Comparison of ENCODE assay signal across 8 cellular contexts in the genomic region with DNA sequence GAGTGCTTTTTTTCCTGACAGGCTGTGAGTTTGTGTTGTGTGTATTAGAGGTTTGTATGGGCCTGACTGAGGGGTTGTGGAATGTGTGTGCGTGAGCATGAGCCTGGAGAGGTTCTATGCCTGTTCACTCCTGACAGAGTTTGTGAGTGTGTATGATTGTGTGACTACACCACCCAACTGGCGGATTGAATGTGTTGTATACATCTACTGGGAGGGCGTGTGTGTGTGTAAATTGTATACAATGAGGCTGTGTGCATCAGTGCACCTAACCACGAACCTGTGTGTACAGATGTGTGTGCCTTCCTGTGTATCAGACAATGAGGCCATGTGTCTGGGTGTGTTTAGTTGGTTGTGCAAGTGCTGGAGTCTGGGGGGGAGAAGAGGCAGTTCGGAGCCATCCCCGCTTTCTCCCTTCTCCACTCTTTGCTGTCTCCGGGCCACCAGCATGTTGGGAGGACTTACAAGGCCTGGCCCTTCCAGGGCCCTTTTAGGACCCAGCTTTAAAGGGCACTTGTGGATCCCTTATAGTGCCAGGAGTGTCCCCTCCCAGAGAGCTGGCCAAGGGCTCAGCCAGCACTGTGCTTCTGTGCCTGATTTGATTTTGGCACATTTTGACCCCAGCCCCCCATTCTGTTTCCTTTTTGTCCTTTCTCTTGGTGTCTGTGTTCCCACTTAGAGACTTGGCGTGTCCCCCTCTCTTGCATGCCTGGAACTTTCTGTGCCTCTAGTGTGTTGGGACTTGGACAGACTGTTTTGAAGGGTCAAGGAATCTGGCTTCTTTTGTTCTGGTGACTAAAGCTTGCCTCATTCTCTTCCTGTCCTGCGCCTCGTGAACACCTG. TPM values are rescaled to one million over a fixed set of nuclear protein-coding genes. Genes with fewer than 3 reads are reported as not detected.
DNase-seq lines count a peak whose midpoint lies in the region; ATAC-seq and TF ChIP-seq lines count a peak whose summit lies in the region.

No MANE protein-coding gene starts in this region.

- no peaks in the 10 kb centered on the region for H3K27me3 ChIP-seq in left ventricle myocardium inferior (ENCODE audit: low read depth)
- no peaks in the 10 kb centered on the region for H3K27me3 ChIP-seq in rectal smooth muscle tissue (ENCODE audit: control insufficient read depth, insufficient read depth, low read length)

- H3K9me3 ChIP-seq in left ventricle myocardium inferior (replicated peaks): peaks cover 7% of the 10 kb centered on the region

- peaks cover 5% of the 10 kb centered on the region for H3K27me3 Mint-ChIP-seq in activated CD4-positive, alpha-beta T cell treated with anti-CD3 and anti-CD28 coated beads for 36 hours
- H3K27me3 Mint-ChIP-seq in activated CD8-positive, alpha-beta T cell treated with anti-CD3 and anti-CD28 coated beads, Interleukin-2, amount 10 ng/mL, durations not matched to agents 7 days and 5 days (ENCODE audit: low read depth): peaks cover 52% of the 10 kb centered on the region

- peaks cover 23% of the 10 kb centered on the region for H3K4me1 Mint-ChIP-seq in activated CD4-positive, alpha-beta T cell treated with anti-CD3 and anti-CD28 coated beads for 36 hours
- H3K4me1 Mint-ChIP-seq in activated CD8-positive, alpha-beta T cell treated with anti-CD3 and anti-CD28 coated beads, Interleukin-2, amount 10 ng/mL, durations not matched to agents 7 days and 5 days (ENCODE audit: low read depth): peaks cover 19% of the 10 kb centered on the region

- H3K4me3 ChIP-seq in left ventricle myocardium inferior: peak overlapping the region; percentile 82
- H3K4me3 ChIP-seq in rectal smooth muscle tissue (ENCODE audit: low read length): peak overlapping the region; percentile 97

- H3K36me3 Mint-ChIP-seq in activated CD4-positive, alpha-beta T cell treated with anti-CD3 and anti-CD28 coated beads for 36 hours (ENCODE audit: low read depth): no peaks in the 10 kb centered on the region
- no peaks in the 10 kb centered on the region for H3K36me3 Mint-ChIP-seq in activated CD8-positive, alpha-beta T cell treated with anti-CD3 and anti-CD28 coated beads, Interleukin-2, amount 10 ng/mL, durations not matched to agents 7 days and 5 days (ENCODE audit: low read depth)

- H3K27ac ChIP-seq in left ventricle myocardium inferior (replicated peaks) (peak overlapping the region; percentile 90), rectal smooth muscle tissue (ENCODE audit: low read depth, low read length) (peak overlapping the region; percentile 64)

- intact Hi-C loops in activated CD4-positive, alpha-beta T cell treated with anti-CD3 and anti-CD28 coated beads for 36 hours (cut with DNase I, micrococcal nuclease): no loop called here
- intact Hi-C loops in left ventricle myocardium inferior (cut with micrococcal nuclease): no loop called here

- CTCF ChIA-PET in activated CD4-positive, alpha-beta T cell treated with anti-CD3 and anti-CD28 coated beads for 36 hours (lab: Charles Lee): no interaction called here
- CTCF ChIA-PET in activated CD8-positive, alpha-beta T cell treated with anti-CD3 and anti-CD28 coated beads, Interleukin-2, amount 10 ng/mL, durations not matched to agents 7 days and 5 days (lab: Charles Lee): interaction anchor here (4.0 kb wide), 1 partner anchor 104 kb away, joined by 42 read pairs; no protein-coding TSS in a partner anchor

- peak overlapping the region; percentile 48 for H3K27ac Mint-ChIP-seq in activated CD4-positive, alpha-beta T cell treated with anti-CD3 and anti-CD28 coated beads for 36 hours
- H3K27ac Mint-ChIP-seq in activated CD8-positive, alpha-beta T cell treated with anti-CD3 and anti-CD28 coated beads, Interleukin-2, amount 10 ng/mL, durations not matched to agents 7 days and 5 days: no peak overlapping the region

- H3K4me1 ChIP-seq in left ventricle myocardium inferior (peaks cover 60% of the 10 kb centered on the region), rectal smooth muscle tissue (ENCODE audit: control insufficient read depth, insufficient read depth, low read length) (peaks cover 14% of the 10 kb centered on the region)

- no peak for DNase-seq in activated CD4-positive, alpha-beta T cell treated with anti-CD3 and anti-CD28 coated beads for 36 hours
- no peak for DNase-seq in activated CD4-positive, alpha-beta T cell treated with anti-CD3 and anti-CD28 coated beads for 48 hours
- DNase-seq in activated CD8-positive, alpha-beta T cell treated with anti-CD3 and anti-CD28 coated beads, Interleukin-2, amount 10 ng/mL, durations not matched to agents 7 days and 5 days: no peak
- DNase-seq in left ventricle myocardium inferior: no peak
- no peak for DNase-seq in activated effector memory CD4-positive, alpha-beta T cell treated with Interleukin-2 at 50 U/mL for 16 hours
- DNase-seq in germinal center (ENCODE audit: low spot score): no peak
- no peak for DNase-seq in SHP77 treated with DMSO at 0.1 percent for 48 hours (lab: John Stamatoyannopoulos, UW)

- POLR2A ChIA-PET in activated CD4-positive, alpha-beta T cell treated with anti-CD3 and anti-CD28 coated beads for 36 hours (lab: Charles Lee): no interaction called here
- POLR2A ChIA-PET in activated CD8-positive, alpha-beta T cell treated with anti-CD3 and anti-CD28 coated beads, Interleukin-2, amount 10 ng/mL, durations not matched to agents 7 days and 5 days (lab: Charles Lee): interaction anchor here (0.8 kb wide), 1 partner anchor 158 kb away, joined by 5 read pairs; no protein-coding TSS in a partner anchor

- H3K9me3 Mint-ChIP-seq in activated CD4-positive, alpha-beta T cell treated with anti-CD3 and anti-CD28 coated beads for 36 hours (ENCODE audit: low read depth): no peaks in the 10 kb centered on the region
- H3K9me3 Mint-ChIP-seq in activated CD8-positive, alpha-beta T cell treated with anti-CD3 and anti-CD28 coated beads, Interleukin-2, amount 10 ng/mL, durations not matched to agents 7 days and 5 days (ENCODE audit: insufficient read depth): no peaks in the 10 kb centered on the region

- peak overlapping the region; percentile 73 for H3K4me3 Mint-ChIP-seq in activated CD4-positive, alpha-beta T cell treated with anti-CD3 and anti-CD28 coated beads for 36 hours
- peak overlapping the region; percentile 68 for H3K4me3 Mint-ChIP-seq in activated CD8-positive, alpha-beta T cell treated with anti-CD3 and anti-CD28 coated beads, Interleukin-2, amount 10 ng/mL, durations not matched to agents 7 days and 5 days

- peak; percentile 37 for TF ChIP-seq CTCF in left ventricle myocardium inferior (IDR thresholded peaks at IDR 0.05; ENCODE audit: borderline replicate concordance)

- ATAC-seq in activated CD4-positive, alpha-beta T cell treated with anti-CD3 and anti-CD28 coated beads for 36 hours: no peak
- ATAC-seq in activated CD8-positive, alpha-beta T cell treated with anti-CD3 and anti-CD28 coated beads, Interleukin-2, amount 10 ng/mL, durations not matched to agents 7 days and 5 days: no peak

- no peaks in the 10 kb centered on the region for H3K36me3 ChIP-seq in left ventricle myocardium inferior
- no peaks in the 10 kb centered on the region for H3K36me3 ChIP-seq in rectal smooth muscle tissue (ENCODE audit: control insufficient read depth, insufficient read depth, low read length)

- peak overlapping the region; percentile 61 for H3K9ac ChIP-seq in rectal smooth muscle tissue (ENCODE audit: low read length)

RNA-seq across cellular contexts. Expression of gene CTDSPL, which starts 1.3 kb away (rescaled TPM):
- 1 to 10 TPM; 3.9 to 5.3 TPM for total RNA-seq in activated CD4-positive, alpha-beta T cell treated with anti-CD3 and anti-CD28 coated beads for 36 hours
- 1 to 10 TPM in 1 of 2 experiments, under 1 TPM in 1; 0.90 to 2.1 TPM for total RNA-seq in activated CD8-positive, alpha-beta T cell treated with anti-CD3 and anti-CD28 coated beads, Interleukin-2, amount 10 ng/mL, durations not matched to agents 7 days and 5 days
- 56.3 TPM for total RNA-seq in left ventricle myocardium inferior
